ENCODE assay signal across 29 cellular contexts in genomic region chr20:50133041-50133440, GRCh38. TPM values are rescaled to one million over a fixed set of nuclear protein-coding genes. Genes with fewer than 3 reads are reported as not detected.
A peak's percentile ranks its signal among the peaks of the same experiment; 100 is the strongest.
DNase-seq lines count a peak whose midpoint lies in the region; ATAC-seq lines count a peak whose summit lies in the region.
"Had no signal": no experiment of that assay in that cellular context is flagged by ENCODE, and none has a peak within 500 bp of the region (broad histone marks: within the 10 kb centered on the region; RNA-seq: fewer than 3 reads in every experiment).

No MANE protein-coding gene starts in this region.

- H3K36me3 ChIP-seq in muscle layer of colon (ENCODE audit: insufficient read depth, low read length) (peaks cover 20% of the 10 kb centered on the region), skeletal muscle tissue (ENCODE audit: control insufficient read depth in 3 of 3, insufficient read depth in 3 of 3, low read length in 3 of 3) (peaks cover 8 to 23% (median 17%) of the 10 kb centered on the region in 3 donors)
- H3K36me3 ChIP-seq: breast epithelium, uterus had no signal

- H3K4me1 ChIP-seq in muscle layer of colon (ENCODE audit: insufficient read depth, low read length): peaks cover 51% of the 10 kb centered on the region
- peaks cover 62 to 76% (median 64%) of the 10 kb centered on the region in 3 donors for H3K4me1 ChIP-seq in skeletal muscle tissue (ENCODE audit: control insufficient read depth in 3 of 3, insufficient read depth in 3 of 3, low read length in 3 of 3)

- no peak for ATAC-seq in GM21390 (IDR thresholded peaks at IDR 0.05; ENCODE audit: unreplicated experiment)
- ATAC-seq: activated CD8-positive, alpha-beta T cell treated with anti-CD3 and anti-CD28 coated beads, Interleukin-2, amount 10 ng/mL, durations not matched to agents 7 days and 5 days; left lobe of liver had no signal

- H3K9ac ChIP-seq in muscle layer of colon (ENCODE audit: low read length) (no peak overlapping the region), skeletal muscle tissue (ENCODE audit: low read depth in 1 of 3, low read length in 3 of 3) (peak overlapping the region in 2 of 3 donors; percentile 57 to 65)

- H3K4me3 ChIP-seq in muscle layer of colon (ENCODE audit: low read depth in 1 of 2, low read length in 2 of 2) (no peak overlapping the region), skeletal muscle tissue (ENCODE audit: low read length in 3 of 3) (no peak overlapping the region)
- H3K4me3 ChIP-seq: breast epithelium, HAP-1, SJSA1, testis, uterus had no signal

- H3K27me3 ChIP-seq in muscle layer of colon (ENCODE audit: control insufficient read depth in 1 of 2, insufficient read depth in 2 of 2, low read length in 2 of 2): no peaks in the 10 kb centered on the region
- H3K27me3 ChIP-seq in skeletal muscle tissue (ENCODE audit: control insufficient read depth in 3 of 3, insufficient read depth in 3 of 3, low read length in 3 of 3): no peaks in the 10 kb centered on the region
- H3K27me3 ChIP-seq: breast epithelium, SJSA1, testis, uterus had no signal

- peak overlapping the region; percentile 14 for H3K27ac ChIP-seq in muscle layer of colon (ENCODE audit: low read depth, low read length)
- H3K27ac ChIP-seq in skeletal muscle tissue (ENCODE audit: low read depth, low read length): peak overlapping the region; percentile 66
- H3K27ac ChIP-seq: breast epithelium, SJSA1, testis had no signal

- H3K9me3 ChIP-seq in muscle layer of colon (ENCODE audit: low read length) (no peaks in the 10 kb centered on the region), skeletal muscle tissue (ENCODE audit: control insufficient read depth in 3 of 3, low read length in 3 of 3) (no peaks in the 10 kb centered on the region)
- H3K9me3 ChIP-seq: breast epithelium, HAP-1, SJSA1, testis, uterus had no signal

- peak in 2 of 3 experiments; percentile 10 to 21 for DNase-seq in NCI-H1417 (lab: John Stamatoyannopoulos, UW)
- no peak for DNase-seq in NCI-H1417 treated with DMSO at 0.1 percent for 48 hours (lab: John Stamatoyannopoulos, UW)
- peak; percentile 66 for DNase-seq in NCI-H2107 treated with DMSO at 0.1 percent for 48 hours (lab: John Stamatoyannopoulos, UW; ENCODE audit: unreplicated experiment)
- no peak for DNase-seq in NCI-H187 (lab: John Stamatoyannopoulos, UW)
- no peak for DNase-seq in CD1c-positive myeloid dendritic cell (ENCODE audit: extremely low spot score)
- DNase-seq: 8988T; activated CD8-positive, alpha-beta T cell treated with anti-CD3 and anti-CD28 coated beads, Interleukin-2, amount 10 ng/mL, durations not matched to agents 7 days and 5 days; activated effector memory CD4-positive, alpha-beta T cell treated with Interleukin-2 at 50 U/mL for 16 hours; activated T-cell treated with anti-CD3 and anti-CD28 coated beads for 4 hours; DMS79 treated with DMSO at 0.1 percent for 48 hours; effector CD8-positive, alpha-beta T cell; GDM1; glutamatergic neuron; mesenchymal stem cell; NCI-H1930; NCI-H2227 treated with DMSO at 0.1 percent for 48 hours; NCI-H69; stimulated activated CD4-positive, alpha-beta T cell treated with anti-CD3 and anti-CD28 coated beads, Interleukin-15, amount 100 ng/mL, for 24 hours; stimulated activated CD4-positive, alpha-beta T cell treated with anti-CD3 and anti-CD28 coated beads, Interleukin-4, amount 100 ng/mL, for 4 hours; T-helper 9 cell; uterus had no signal

RNA-seq across cellular contexts. Expression of gene UBE2V1, which starts 20.1 kb away (rescaled TPM):
- total RNA-seq in skeletal muscle tissue: 36.5 TPM

RNA-seq across cellular contexts. Expression of gene PEDS1, which starts 20.5 kb away (rescaled TPM):
- total RNA-seq in skeletal muscle tissue: 5.7 TPM

RNA-seq across cellular contexts. Expression of gene CEBPB, which starts 57.6 kb away (rescaled TPM):
- total RNA-seq in skeletal muscle tissue: 7.3 TPM

Comparison
In these comparisons a context has a peak if more than half of its experiments do, and no peak if none do; other contexts are left out.
1. DNase-seq: peak in NCI-H1417 (2 of 3) and NCI-H2107 treated with DMSO at 0.1 percent for 48 hours (single experiment); none in NCI-H1417 treated with DMSO at 0.1 percent for 48 hours (single experiment), NCI-H187 (0 of 2) and CD1c-positive myeloid dendritic cell (single experiment).